13 cellular contexts compared by ENCODE assay signal in genomic region chr12:124395986-124396385, GRCh38.
DNase-seq lines count a peak whose midpoint lies in the region; ATAC-seq and TF ChIP-seq lines count a peak whose summit lies in the region.
"Had no signal": no experiment of that assay in that cellular context is flagged by ENCODE, and none has a peak within 500 bp of the region (broad histone marks: within the 10 kb centered on the region; RNA-seq: fewer than 3 reads in every experiment).

No MANE protein-coding gene starts in this region.

- ATAC-seq in HCT116 = no peak
- ATAC-seq in GM18907 (IDR thresholded peaks at IDR 0.05; ENCODE audit: unreplicated experiment) = no peak

- H4K20me1 ChIP-seq in HCT116 (ENCODE audit: insufficient read depth) = no peaks in the 10 kb centered on the region

- POLR2A ChIA-PET in HCT116 (lab: Charles Lee) = no interaction called here

- H3K27me3 ChIP-seq in HCT116 (ENCODE audit: insufficient read depth, low read length) = no peaks in the 10 kb centered on the region
- H3K27me3 ChIP-seq in prostate gland (replicated peaks; ENCODE audit: insufficient read depth) = no peaks in the 10 kb centered on the region
- no peaks in the 10 kb centered on the region for H3K27me3 ChIP-seq in brain microvascular endothelial cell (replicated peaks)

- no peaks in the 10 kb centered on the region for H3K9me3 Mint-ChIP-seq in dendritic cell treated with granulocyte-macrophage colony-stimulating factor and Interleukin-4, amounts not matched to agents 40 ng/mL and 50 ng/mL, for 4 days
- H3K9me3 Mint-ChIP-seq: neural crest cell had no signal

- no peaks in the 10 kb centered on the region for H3K79me2 ChIP-seq in HCT116 (ENCODE audit: insufficient read depth, low read length)

- H3K9me3 ChIP-seq in HCT116 (ENCODE audit: control insufficient read depth in 1 of 2, insufficient read depth in 1 of 2, low read depth in 1 of 2, low read length in 2 of 2) = no peaks in the 10 kb centered on the region
- H3K9me3 ChIP-seq in prostate gland = no peaks in the 10 kb centered on the region

- no peak overlapping the region for H3K9ac ChIP-seq in HCT116 (ENCODE audit: low read length)

- BruUV-seq in HCT116 (replicated peaks; lab: Mats Ljungman, UMichigan) = no TSS peak

- no peak for TF ChIP-seq POLR2A in HCT116 (IDR thresholded peaks at IDR 0.05; ENCODE audit: borderline replicate concordance, extremely low read depth, insufficient read depth, insufficient read length)
- TF ChIP-seq POLR2A in prostate gland (IDR thresholded peaks at IDR 0.05) = no peak
- no peak for TF ChIP-seq POLR2A in lower leg skin (IDR thresholded peaks at IDR 0.05)

- peak overlapping the region; percentile 24; the same call in 1 of the 2 replicates for H3K4me2 ChIP-seq in HCT116 (ENCODE audit: low read length)

- DNase-seq in HCT116 (ENCODE audit: low read depth, low spot score) = no peak
- DNase-seq in prostate gland (ENCODE audit: low spot score) = no peak
- no peak for DNase-seq in activated CD4-positive, CD25-positive, alpha-beta regulatory T cell (lab: John Stamatoyannopoulos, UW)
- DNase-seq in lower leg skin (ENCODE audit: low spot score in 2 of 2) = no peak
- no peak for DNase-seq in brain microvascular endothelial cell
- DNase-seq: activated T-cell treated with anti-CD3 and anti-CD28 coated beads for 4 hours, Kasumi-1, NCI-H2029 had no signal

- H3K4me3 ChIP-seq in HCT116 (replicated peaks in 1 of 2; ENCODE audit: low read depth in 1 of 2, low read length in 2 of 2) (no peak overlapping the region), prostate gland (no peak overlapping the region), lower leg skin (ENCODE audit: low read depth, poor library complexity, severe bottlenecking) (no peak overlapping the region), brain microvascular endothelial cell (ENCODE audit: low read depth, low read length) (no peak overlapping the region)

- H3K4me1 ChIP-seq in HCT116 (ENCODE audit: control insufficient read depth in 1 of 2, insufficient read depth in 2 of 2, low read length in 2 of 2) (peaks cover 37 to 73% of the 10 kb centered on the region in 2 experiments), prostate gland (replicated peaks) (peaks cover 35% of the 10 kb centered on the region)

- no peaks in the 10 kb centered on the region for H3K27me3 Mint-ChIP-seq in dendritic cell treated with granulocyte-macrophage colony-stimulating factor and Interleukin-4, amounts not matched to agents 40 ng/mL and 50 ng/mL, for 4 days

- 83% methylated on average over 7 of the region's 7 CpGs for WGBS in prostate gland
- WGBS in lower leg skin, 2 donors = 54 to 61% methylated on average over 7 of the region's 7 CpGs

- H3K36me3 ChIP-seq in HCT116 (ENCODE audit: control insufficient read depth in 1 of 2, insufficient read depth in 2 of 2, low read length in 2 of 2) (peaks cover 5 to 11% of the 10 kb centered on the region in 2 experiments; a peak in 2 of 4 replicates), prostate gland (no peaks in the 10 kb centered on the region), brain microvascular endothelial cell (replicated peaks) (peaks cover 47% of the 10 kb centered on the region)

- H3K4me3 Mint-ChIP-seq in dendritic cell treated with granulocyte-macrophage colony-stimulating factor and Interleukin-4, amounts not matched to agents 40 ng/mL and 50 ng/mL, for 4 days = no peak overlapping the region
- H3K4me3 Mint-ChIP-seq: neural crest cell had no signal

- CTCF ChIA-PET in HCT116 (lab: Charles Lee) = no interaction called here

- peaks cover 76% of the 10 kb centered on the region for H3K4me1 Mint-ChIP-seq in dendritic cell treated with granulocyte-macrophage colony-stimulating factor and Interleukin-4, amounts not matched to agents 40 ng/mL and 50 ng/mL, for 4 days (ENCODE audit: low read depth)

- H3K27ac ChIP-seq in 22Rv1 = peak overlapping the region; percentile 63
- no peak overlapping the region; the same call in 1 of the 2 replicates for H3K27ac ChIP-seq in HCT116 (ENCODE audit: low read depth, low read length)
- H3K27ac ChIP-seq in prostate gland = peak overlapping the region; percentile 58 to 93
- no peak overlapping the region for H3K27ac ChIP-seq in brain microvascular endothelial cell
- H3K27ac ChIP-seq: HL-60 had no signal

- H3K9me2 ChIP-seq in HCT116 (ENCODE audit: insufficient read depth) = no peaks in the 10 kb centered on the region

- RAD21 ChIA-PET in HCT116 (lab: Charles Lee; ENCODE audit: low non-redundant PET in 1 of 2, low total read pairs in 2 of 2, uncharacterized antibody in 2 of 2, unreplicated experiment in 2 of 2) = no interaction called here

- intact Hi-C loops in HCT116 (cut with micrococcal nuclease) (loop anchor here (10.0 kb wide), 1 partner anchor 169 kb away; the partner anchor contains the start of gene NCOR2), prostate gland (cut with DNase I) (no loop called here), lower leg skin (cut with DNase I; ENCODE audit: low total_unique reads) (no loop called here)
- intact Hi-C loops in dendritic cell treated with granulocyte-macrophage colony-stimulating factor and Interleukin-4, amounts not matched to agents 40 ng/mL and 50 ng/mL, for 4 days (cut with micrococcal nuclease) = no loop called here

- H3K36me3 Mint-ChIP-seq in dendritic cell treated with granulocyte-macrophage colony-stimulating factor and Interleukin-4, amounts not matched to agents 40 ng/mL and 50 ng/mL, for 4 days (ENCODE audit: low read depth) = peaks cover 91% of the 10 kb centered on the region

- no peak for TF ChIP-seq RAD21 in HCT116 (IDR thresholded peaks at IDR 0.05; ENCODE audit: low read depth)

- TF ChIP-seq CTCF in 22Rv1 (IDR thresholded peaks at IDR 0.05) (no peak), HCT116 (IDR thresholded peaks at IDR 0.05 in 2 of 3, conservative IDR thresholded peaks at IDR 0.05 in 1 of 3; ENCODE audit: borderline replicate concordance in 1 of 3, insufficient read depth in 1 of 3, low read depth in 2 of 3, low read length in 2 of 3) (no peak), prostate gland (IDR thresholded peaks at IDR 0.05) (no peak), lower leg skin (IDR thresholded peaks at IDR 0.05) (no peak), brain microvascular endothelial cell (IDR thresholded peaks at IDR 0.05; ENCODE audit: low read depth, low read length, missing control alignments) (no peak)

- H2AFZ ChIP-seq in HCT116 (ENCODE audit: low read depth, low read length, poor library complexity, severe bottlenecking) = no peak overlapping the region

- in situ Hi-C loops in brain microvascular endothelial cell (cut with HindIII; ENCODE audit: low pct_ligation_motif_present, low sequenced_read_pairs) = loop anchor here (25.0 kb wide), 1 partner anchor 366 kb away; no protein-coding TSS in a partner anchor

- peak overlapping the region; percentile 52 for H3K27ac Mint-ChIP-seq in dendritic cell treated with granulocyte-macrophage colony-stimulating factor and Interleukin-4, amounts not matched to agents 40 ng/mL and 50 ng/mL, for 4 days

TF ChIP-seq in HCT116, 20 proteins besides CTCF, POLR2A, EP300 and RAD21 (continues in another document):
- TF ChIP-seq EZH2phosphoT487 (IDR thresholded peaks at IDR 0.05; ENCODE audit: borderline replicate concordance) (no peak), SRF (IDR thresholded peaks at IDR 0.05; ENCODE audit: low read depth) (no peak), ELF1 (IDR thresholded peaks at IDR 0.05; ENCODE audit: borderline replicate concordance, low read depth) (no peak), SP1 (IDR thresholded peaks at IDR 0.05; ENCODE audit: low read depth) (no peak), SIN3A (IDR thresholded peaks at IDR 0.05; ENCODE audit: low read depth) (no peak), EZH2 (IDR thresholded peaks at IDR 0.05) (no peak), ZNF274 (IDR thresholded peaks at IDR 0.05; ENCODE audit: low read depth, low read length) (no peak), ZBTB33 (IDR thresholded peaks at IDR 0.05; ENCODE audit: extremely low read depth, insufficient replicate concordance, low read length) (no peak), CBX3 (IDR thresholded peaks at IDR 0.05; ENCODE audit: low read depth) (no peak)
- TF ChIP-seq, protein P1, sequence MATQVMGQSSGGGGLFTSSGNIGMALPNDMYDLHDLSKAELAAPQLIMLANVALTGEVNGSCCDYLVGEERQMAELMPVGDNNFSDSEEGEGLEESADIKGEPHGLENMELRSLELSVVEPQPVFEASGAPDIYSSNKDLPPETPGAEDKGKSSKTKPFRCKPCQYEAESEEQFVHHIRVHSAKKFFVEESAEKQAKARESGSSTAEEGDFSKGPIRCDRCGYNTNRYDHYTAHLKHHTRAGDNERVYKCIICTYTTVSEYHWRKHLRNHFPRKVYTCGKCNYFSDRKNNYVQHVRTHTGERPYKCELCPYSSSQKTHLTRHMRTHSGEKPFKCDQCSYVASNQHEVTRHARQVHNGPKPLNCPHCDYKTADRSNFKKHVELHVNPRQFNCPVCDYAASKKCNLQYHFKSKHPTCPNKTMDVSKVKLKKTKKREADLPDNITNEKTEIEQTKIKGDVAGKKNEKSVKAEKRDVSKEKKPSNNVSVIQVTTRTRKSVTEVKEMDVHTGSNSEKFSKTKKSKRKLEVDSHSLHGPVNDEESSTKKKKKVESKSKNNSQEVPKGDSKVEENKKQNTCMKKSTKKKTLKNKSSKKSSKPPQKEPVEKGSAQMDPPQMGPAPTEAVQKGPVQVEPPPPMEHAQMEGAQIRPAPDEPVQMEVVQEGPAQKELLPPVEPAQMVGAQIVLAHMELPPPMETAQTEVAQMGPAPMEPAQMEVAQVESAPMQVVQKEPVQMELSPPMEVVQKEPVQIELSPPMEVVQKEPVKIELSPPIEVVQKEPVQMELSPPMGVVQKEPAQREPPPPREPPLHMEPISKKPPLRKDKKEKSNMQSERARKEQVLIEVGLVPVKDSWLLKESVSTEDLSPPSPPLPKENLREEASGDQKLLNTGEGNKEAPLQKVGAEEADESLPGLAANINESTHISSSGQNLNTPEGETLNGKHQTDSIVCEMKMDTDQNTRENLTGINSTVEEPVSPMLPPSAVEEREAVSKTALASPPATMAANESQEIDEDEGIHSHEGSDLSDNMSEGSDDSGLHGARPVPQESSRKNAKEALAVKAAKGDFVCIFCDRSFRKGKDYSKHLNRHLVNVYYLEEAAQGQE (IDR thresholded peaks at IDR 0.05; ENCODE audit: low read depth) = no peak

Comparison
In these comparisons a context has a peak if more than half of its experiments do, and no peak if none do; other contexts are left out.
1. H3K27ac ChIP-seq: peak in 22Rv1 (single experiment) and prostate gland (2 of 2); none in HCT116 (single experiment) and brain microvascular endothelial cell (single experiment).